8 cellular contexts compared by ENCODE assay signal in genomic region chr14:60753264-60754126, GRCh38. TPM values are rescaled to one million over a fixed set of nuclear protein-coding genes. Genes with fewer than 3 reads are reported as not detected.
DNase-seq lines count a peak whose midpoint lies in the region; ATAC-seq and TF ChIP-seq lines count a peak whose summit lies in the region.

No MANE protein-coding gene starts in this region.

- CTCF ChIA-PET in CD4-positive, alpha-beta memory T cell (lab: Charles Lee; ENCODE audit: partially characterized antibody) = interaction anchor here (0.7 to 1.1 kb wide), 3 partner anchors 19 to 27 kb away, joined by 3 to 5 read pairs (median 3); partner anchors contain the start of gene MNAT1

- ATAC-seq in GM21423 (IDR thresholded peaks at IDR 0.05; ENCODE audit: unreplicated experiment) (peak; percentile 98), psoas muscle (peak in 1 of 4 donors; percentile 66), Right ventricle myocardium inferior (no peak)

- H3K4me1 Mint-ChIP-seq in CD4-positive, alpha-beta memory T cell = peaks cover 20 to 27% (median 24%) of the 10 kb centered on the region in 4 donors
- H3K4me1 Mint-ChIP-seq in IgD-negative memory B cell = peaks cover 22 to 31% (median 28%) of the 10 kb centered on the region in 3 donors

- peaks cover 0 to 1% of the 10 kb centered on the region in 2 donors for H3K27me3 Mint-ChIP-seq in CD4-positive, alpha-beta memory T cell
- H3K27me3 Mint-ChIP-seq in IgD-negative memory B cell = no peaks in the 10 kb centered on the region

- H3K36me3 ChIP-seq in CD4-positive, alpha-beta memory T cell (ENCODE audit: insufficient read depth, low read length) = no peaks in the 10 kb centered on the region
- peaks cover 0 to 7% of the 10 kb centered on the region in 2 donors for H3K36me3 ChIP-seq in psoas muscle (ENCODE audit: insufficient read depth in 1 of 2, low read depth in 1 of 2)
- no peaks in the 10 kb centered on the region for H3K36me3 ChIP-seq in uterus

- H3K27ac Mint-ChIP-seq in CD4-positive, alpha-beta memory T cell = peak overlapping the region; percentile 69 to 88 (median 83)
- peak overlapping the region; percentile 0 to 60 (median 31) for H3K27ac Mint-ChIP-seq in IgD-negative memory B cell

- POLR2A ChIA-PET in CD4-positive, alpha-beta memory T cell (lab: Charles Lee; ENCODE audit: partially characterized antibody) = interaction anchor here (0.9 to 1.1 kb wide), 2 partner anchors 20 to 505 kb away, joined by 3 read pairs; partner anchors contain the start of gene PPM1A

- H3K36me3 Mint-ChIP-seq in CD4-positive, alpha-beta memory T cell = peaks cover 2 to 6% of the 10 kb centered on the region in 2 donors
- no peaks in the 10 kb centered on the region for H3K36me3 Mint-ChIP-seq in IgD-negative memory B cell

- peak; percentile 75 to 83 (median 79) for DNase-seq in CD4-positive, alpha-beta memory T cell
- DNase-seq in activated CD8-positive, alpha-beta memory T cell treated with anti-CD3 and anti-CD28 coated beads, Interleukin-2, amount 50 U/mL, for 4 hours = peak; percentile 36
- DNase-seq in psoas muscle = no peak
- DNase-seq in hippocampal formation (lab: John Stamatoyannopoulos, UW) = no peak
- no peak for DNase-seq in uterus
- no peak for DNase-seq in Right ventricle myocardium inferior (ENCODE audit: missing footprints)

- no peaks in the 10 kb centered on the region for H3K27me3 ChIP-seq in CD4-positive, alpha-beta memory T cell (ENCODE audit: insufficient read depth, low read length)
- no peaks in the 10 kb centered on the region for H3K27me3 ChIP-seq in psoas muscle (ENCODE audit: insufficient read depth in 3 of 3, low read length in 2 of 3)
- H3K27me3 ChIP-seq in uterus = no peaks in the 10 kb centered on the region

- H3K9me3 Mint-ChIP-seq in CD4-positive, alpha-beta memory T cell = no peaks in the 10 kb centered on the region
- H3K9me3 Mint-ChIP-seq in IgD-negative memory B cell = no peaks in the 10 kb centered on the region

- TF ChIP-seq CTCF in psoas muscle (IDR thresholded peaks at IDR 0.05) (no peak), uterus (IDR thresholded peaks at IDR 0.05) (no peak)

- H3K4me1 ChIP-seq in CD4-positive, alpha-beta memory T cell (ENCODE audit: insufficient read depth, low read length) = peaks cover 29% of the 10 kb centered on the region
- H3K4me1 ChIP-seq in psoas muscle (peaks cover 37% of the 10 kb centered on the region), uterus (no peaks in the 10 kb centered on the region)

- H3K9me3 ChIP-seq in CD4-positive, alpha-beta memory T cell (ENCODE audit: control insufficient read depth in 1 of 2, low read length in 2 of 2) = no peaks in the 10 kb centered on the region
- H3K9me3 ChIP-seq in psoas muscle (no peaks in the 10 kb centered on the region), uterus (no peaks in the 10 kb centered on the region)

- TF ChIP-seq POLR2A in uterus (IDR thresholded peaks at IDR 0.05) = no peak

- peak overlapping the region in 6 of 8 donors; percentile 40 to 69 (median 60) for H3K4me3 Mint-ChIP-seq in CD4-positive, alpha-beta memory T cell
- peak overlapping the region in 2 of 4 donors; percentile 50 to 67 for H3K4me3 Mint-ChIP-seq in IgD-negative memory B cell

- no peak overlapping the region for H3K27ac ChIP-seq in CD4-positive, alpha-beta memory T cell (ENCODE audit: low read depth, low read length)
- H3K27ac ChIP-seq in psoas muscle (peak overlapping the region; percentile 23), uterus (no peak overlapping the region)

- no peak overlapping the region for H3K4me3 ChIP-seq in CD4-positive, alpha-beta memory T cell (ENCODE audit: low read length in 2 of 2)
- H3K4me3 ChIP-seq in psoas muscle = no peak overlapping the region
- no peak overlapping the region for H3K4me3 ChIP-seq in uterus

- WGBS in psoas muscle, 3 donors = 87 to 97% (median 93%) methylated on average over 7 of the region's 7 CpGs

- intact Hi-C loops in CD4-positive, alpha-beta memory T cell (cut with micrococcal nuclease) = loop anchor here (2.0 kb wide), 1 partner anchor 19 kb away; the partner anchor contains the start of gene MNAT1
- intact Hi-C loops in psoas muscle (cut with DNase I) = no loop called here
- intact Hi-C loops in uterus (cut with DNase I; ENCODE audit: low total_unique reads) = no loop called here
- intact Hi-C loops in Right ventricle myocardium inferior (cut with DNase I) = loop anchor here (10.0 kb wide), 1 partner anchor 101 kb away; no protein-coding TSS in a partner anchor

RNA-seq across cellular contexts. Expression of gene MNAT1, which starts 18.9 kb away (rescaled TPM):
- total RNA-seq in CD4-positive, alpha-beta memory T cell = 10 to 100 TPM; 12.6 to 13.0 TPM
- 10 to 100 TPM; 18.9 to 28.7 TPM for polyA plus RNA-seq in CD4-positive, alpha-beta memory T cell
- polyA plus RNA-seq in IgD-negative memory B cell (18.0 TPM), psoas muscle (10 to 100 TPM; 24.0 to 62.8 (median 62.2) TPM)
- total RNA-seq in psoas muscle (10 to 100 TPM; 54.5 to 74.3 (median 57.2) TPM), uterus (10 to 100 TPM in 3 of 4 donors, 1 to 10 TPM in 1; 4.4 to 69.7 (median 46.9) TPM), Right ventricle myocardium inferior (25.7 TPM)

RNA-seq across cellular contexts. Expression of gene SIX4, which starts 29.3 kb away (rescaled TPM):
- total RNA-seq in CD4-positive, alpha-beta memory T cell = not detected
- polyA plus RNA-seq in CD4-positive, alpha-beta memory T cell = not detected
- polyA plus RNA-seq in IgD-negative memory B cell (not detected), psoas muscle (10 to 100 TPM in 2 of 3 donors, under 1 TPM in 1; 0.85 to 26.1 (median 13.9) TPM)
- total RNA-seq in psoas muscle (10 to 100 TPM; 24.8 to 44.8 (median 33.2) TPM), uterus (1 to 10 TPM in 3 of 4 donors, under 1 TPM in 1; 0.26 to 9.7 (median 3.5) TPM), Right ventricle myocardium inferior (1.4 TPM)

Comparison
In these comparisons a context has a peak if more than half of its experiments do, and no peak if none do; other contexts are left out.
1. DNase-seq: peak in CD4-positive, alpha-beta memory T cell (5 of 5) and activated CD8-positive, alpha-beta memory T cell treated with anti-CD3 and anti-CD28 coated beads, Interleukin-2, amount 50 U/mL, for 4 hours (single experiment); none in psoas muscle (0 of 2), hippocampal formation (0 of 2), uterus (0 of 2) and Right ventricle myocardium inferior (single experiment).
2. intact Hi-C loops: an anchor here in CD4-positive, alpha-beta memory T cell (2.0 kb wide) and Right ventricle myocardium inferior (10.0 kb wide); none called in psoas muscle and uterus.